Comparison of ENCODE assay signal across 11 cellular contexts in genomic region chr12:122841544-122842321, GRCh38. TPM values are rescaled to one million over a fixed set of nuclear protein-coding genes. Genes with fewer than 3 reads are reported as not detected.
DNase-seq lines count a peak whose midpoint lies in the region; ATAC-seq, FAIRE-seq and TF ChIP-seq lines count a peak whose summit lies in the region.
"Had no signal": no experiment of that assay in that cellular context is flagged by ENCODE, and none has a peak within 500 bp of the region (broad histone marks: within the 10 kb centered on the region; RNA-seq: fewer than 3 reads in every experiment).

No MANE protein-coding gene starts in this region.

- 53% methylated on average over 23 of the region's 23 CpGs for WGBS in right cardiac atrium

- no peak overlapping the region for H3K27ac ChIP-seq in GM23338 (ENCODE audit: low read depth)
- H3K27ac ChIP-seq in right cardiac atrium (ENCODE audit: low read length) = peak overlapping the region; percentile 91
- no peak overlapping the region for H3K27ac ChIP-seq in A673 (ENCODE audit: low read depth, low read length, poor library complexity, severe bottlenecking)

- H3K4me1 ChIP-seq in GM23338 (ENCODE audit: insufficient read depth) (peaks cover 10% of the 10 kb centered on the region), right cardiac atrium (ENCODE audit: control insufficient read depth, insufficient read depth, low read length) (peaks cover 9% of the 10 kb centered on the region), skeletal muscle satellite cell (ENCODE audit: control insufficient read depth, insufficient read depth, low read length) (peaks cover 29% of the 10 kb centered on the region), A673 (ENCODE audit: insufficient read depth, low read length, poor library complexity, severe bottlenecking) (peaks cover 8% of the 10 kb centered on the region)

- H3K27me3 ChIP-seq in GM23338 (ENCODE audit: insufficient read depth) (peaks cover 20% of the 10 kb centered on the region), right cardiac atrium (ENCODE audit: control insufficient read depth, insufficient read depth) (no peaks in the 10 kb centered on the region), skeletal muscle satellite cell (ENCODE audit: control insufficient read depth, insufficient read depth, low read length) (no peaks in the 10 kb centered on the region), A673 (replicated peaks; ENCODE audit: insufficient read depth, low read depth, low read length, poor library complexity) (no peaks in the 10 kb centered on the region)

- no peak for TF ChIP-seq POLR2A in GM12892 (IDR thresholded peaks at IDR 0.05; ENCODE audit: low read depth, low read length)

- no peak overlapping the region for H3K4me2 ChIP-seq in GM23338
- peak overlapping the region; percentile 60 for H3K4me2 ChIP-seq in skeletal muscle satellite cell (ENCODE audit: low read length)

- H3K27me3 Mint-ChIP-seq in GM23338 (ENCODE audit: insufficient read depth, low read depth, poor library complexity) = peaks cover 38% of the 10 kb centered on the region

- no peak overlapping the region for H3K27ac Mint-ChIP-seq in GM23338

- BruUV-seq in A673 (replicated peaks; lab: Mats Ljungman, UMichigan) = no TSS peak

- DNase-seq in GM23338 (ENCODE audit: low spot score) (peak; percentile 39), amygdala (lab: John Stamatoyannopoulos, UW) (peak in 46 of 56 donors; percentile 33 to 88 (median 62)), right cardiac atrium (peak in 1 of 3 donors; percentile 48), GM12892 (ENCODE audit: insufficient read length) (no peak), A673 (ENCODE audit: low spot score) (no peak)
- DNase-seq: activated CD8-positive, alpha-beta memory T cell treated with anti-CD3 and anti-CD28 coated beads, Interleukin-2, amount 50 U/mL, for 4 hours; NCI-H187 treated with DMSO at 0.1 percent for 48 hours had no signal

- no peaks in the 10 kb centered on the region for H3F3A ChIP-seq in GM23338 (replicated peaks; ENCODE audit: low read depth)

- no peaks in the 10 kb centered on the region for H3K9me2 ChIP-seq in GM23338 (ENCODE audit: insufficient read depth)

- H3K9me3 ChIP-seq in right cardiac atrium (ENCODE audit: control insufficient read depth, low read length) = no peaks in the 10 kb centered on the region
- H3K9me3 ChIP-seq in skeletal muscle satellite cell (replicated peaks; ENCODE audit: low read length) = no peaks in the 10 kb centered on the region
- H3K9me3 ChIP-seq in A673 (ENCODE audit: low read depth, low read length, poor library complexity, severe bottlenecking) = no peaks in the 10 kb centered on the region

- H3K9ac ChIP-seq in skeletal muscle satellite cell (ENCODE audit: low read depth, low read length) = no peak overlapping the region

- TF ChIP-seq CTCF in GM23338 (conservative IDR thresholded peaks at IDR 0.05; ENCODE audit: low read depth in 2 of 2) = no peak
- no peak for TF ChIP-seq CTCF in A673 (conservative IDR thresholded peaks at IDR 0.05; ENCODE audit: low read depth, low read length)

- POLR2A ChIA-PET in A673 (lab: Charles Lee; ENCODE audit: low non-redundant PET) = no interaction called here

- no peak overlapping the region for H2AFZ ChIP-seq in GM23338

- no peaks in the 10 kb centered on the region for H3K9me3 Mint-ChIP-seq in GM23338

- H3K36me3 ChIP-seq in GM23338 (ENCODE audit: insufficient read depth) = no peaks in the 10 kb centered on the region
- peaks cover 2% of the 10 kb centered on the region for H3K36me3 ChIP-seq in skeletal muscle satellite cell (ENCODE audit: insufficient read depth, low read length)
- H3K36me3 ChIP-seq in A673 (ENCODE audit: insufficient read depth, low read length, poor library complexity, severe bottlenecking) = no peaks in the 10 kb centered on the region

- H3K79me2 ChIP-seq in GM23338 (replicated peaks; ENCODE audit: insufficient read depth) = peaks cover 7% of the 10 kb centered on the region

- intact Hi-C loops in right cardiac atrium (cut with DNase I) (no loop called here), A673 (cut with micrococcal nuclease; ENCODE audit: unreplicated experiment) (no loop called here)

- H3K4me1 Mint-ChIP-seq in GM23338 = peaks cover 28% of the 10 kb centered on the region

- CTCF ChIA-PET in A673 (lab: Charles Lee) = no interaction called here

- FAIRE-seq in GM12892 (lab: Jason Lieb, UNC) = no peak

- no peak overlapping the region for H3K4me3 ChIP-seq in GM23338
- no peak overlapping the region for H3K4me3 ChIP-seq in right cardiac atrium (ENCODE audit: low read length)
- H3K4me3 ChIP-seq in skeletal muscle satellite cell (ENCODE audit: low read length) = peak overlapping the region; percentile 39
- H3K4me3 ChIP-seq in A673 (ENCODE audit: low read depth, low read length, poor library complexity, severe bottlenecking) = no peak overlapping the region

- H3K4me3 Mint-ChIP-seq in GM23338 = no peak overlapping the region; the same call in 2 of the 3 replicates

- H3K36me3 Mint-ChIP-seq in GM23338 (ENCODE audit: low read depth) = no peaks in the 10 kb centered on the region; the same call in 2 of the 3 replicates

- ATAC-seq in GM23338 = peak; percentile 22
- peak; percentile 44 to 68 for ATAC-seq in right cardiac atrium
- ATAC-seq in GM21390 (IDR thresholded peaks at IDR 0.05; ENCODE audit: unreplicated experiment) = no peak
- ATAC-seq in GM18498 (IDR thresholded peaks at IDR 0.05; ENCODE audit: unreplicated experiment) = no peak
- ATAC-seq: left colon had no signal

- H4K20me1 ChIP-seq in GM23338 (replicated peaks; ENCODE audit: insufficient read depth) = peaks cover 20% of the 10 kb centered on the region

TF ChIP-seq in GM23338, 12 proteins besides CTCF, POLR2A, EP300 and RAD21 (continues in another document):
- TF ChIP-seq NANOG (IDR thresholded peaks at IDR 0.05; ENCODE audit: borderline replicate concordance) (no peak), ZNF331 (CRISPR knock-in tag; IDR thresholded peaks at IDR 0.05; ENCODE audit: low read depth) (no peak), STAT1 (IDR thresholded peaks at IDR 0.05; ENCODE audit: unreplicated experiment) (no peak), CREB1 (CRISPR knock-in tag; IDR thresholded peaks at IDR 0.05; ENCODE audit: low read depth) (no peak)

RNA-seq across cellular contexts. Expression of gene HIP1R, which starts 6.5 kb away (rescaled TPM):
- 19.9 and 22.1 TPM in 2 replicates for total RNA-seq in GM23338 (2014; rRNA removed; shearing (Covaris generic))
- polyA plus RNA-seq in GM23338 (2016; fragmentation: Nextera tagmentation; extraction: Ambion mirVana) = 6.7 and 8.0 TPM in 2 replicates
- 10 to 100 TPM; 25.0 to 48.7 (median 34.2) TPM for total RNA-seq in right cardiac atrium
- polyA plus RNA-seq in right cardiac atrium = 34.9 TPM
- 20.5 and 30.2 TPM in 2 replicates for total RNA-seq in skeletal muscle satellite cell (2012; rRNA removed)
- polyA plus RNA-seq in GM12892 (2012; ENCODE audit: missing spikeins) = 4.4 TPM
- 27.0 and 30.4 TPM in 2 replicates for total RNA-seq in A673 (2021)

RNA-seq across cellular contexts. Expression of gene VPS37B, which starts 54.2 kb away (rescaled TPM):
- total RNA-seq in GM23338 (2014; rRNA removed; shearing (Covaris generic)) = 10.4 and 10.9 TPM in 2 replicates
- polyA plus RNA-seq in GM23338 (2016; fragmentation: Nextera tagmentation; extraction: Ambion mirVana) (6.7 and 6.8 TPM in 2 replicates), right cardiac atrium (21.1 TPM)
- total RNA-seq in right cardiac atrium (10 to 100 TPM; 17.9 to 22.2 (median 18.9) TPM), A673 (2021) (30.2 and 34.4 TPM in 2 replicates)
- 19.2 and 22.1 TPM in 2 replicates for total RNA-seq in skeletal muscle satellite cell (2012; rRNA removed)
- 5.5 TPM for polyA plus RNA-seq in GM12892 (2012; ENCODE audit: missing spikeins)

Comparison
In these comparisons a context has a peak if more than half of its experiments do, and no peak if none do; other contexts are left out.
1. ATAC-seq: peak in GM23338 (single experiment) and right cardiac atrium (2 of 2); none in GM21390 (single experiment) and GM18498 (single experiment).
2. DNase-seq: peak in GM23338 (single experiment) and amygdala (46 of 56); none in GM12892 (single experiment) and A673 (single experiment).